Comparison of ENCODE assay signal across 1 cellular context in genomic region chr1:191888996-191889622, GRCh38.
TF ChIP-seq lines count a peak whose summit lies in the region.

No MANE protein-coding gene starts in this region.

TF ChIP-seq in GM23338, 12 proteins besides CTCF, POLR2A, EP300 and RAD21 (continued from another document):
- TF ChIP-seq ZNF462 (CRISPR knock-in tag; IDR thresholded peaks at IDR 0.05) (no peak), POLR2AphosphoS5 (IDR thresholded peaks at IDR 0.05; ENCODE audit: low read depth) (no peak), CREB1 (CRISPR knock-in tag; IDR thresholded peaks at IDR 0.05; ENCODE audit: low read depth) (no peak), EZH2phosphoT487 (IDR thresholded peaks at IDR 0.05; ENCODE audit: unreplicated experiment) (no peak), EZH2 (IDR thresholded peaks at IDR 0.05; ENCODE audit: low read depth, unreplicated experiment) (no peak), ETS1 (IDR thresholded peaks at IDR 0.05) (no peak), ZNF331 (CRISPR knock-in tag; IDR thresholded peaks at IDR 0.05; ENCODE audit: low read depth) (no peak), REST (IDR thresholded peaks at IDR 0.05; ENCODE audit: unreplicated experiment) (no peak), JUNB (IDR thresholded peaks at IDR 0.05; ENCODE audit: unreplicated experiment) (no peak)
